ENCODE assay signal across 7 cellular contexts in the genomic region with DNA sequence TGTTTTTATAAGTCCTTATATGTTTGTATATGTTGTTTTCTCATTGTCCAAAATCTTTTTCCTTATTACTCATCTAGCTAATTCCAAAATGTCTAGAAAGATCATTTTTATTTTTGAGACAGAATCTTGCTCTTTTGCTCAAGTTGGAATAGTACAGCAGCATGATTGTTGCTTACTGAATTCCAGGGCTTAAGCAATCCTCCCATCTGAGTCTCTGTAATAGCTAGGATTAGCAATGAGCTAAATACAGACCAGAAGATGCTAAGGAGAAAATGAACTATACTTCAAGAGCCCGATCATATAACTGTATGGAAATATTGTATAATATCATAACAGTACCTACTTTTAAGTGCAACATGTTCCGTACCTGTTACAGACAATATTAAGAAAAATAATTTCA.
"Had no signal": no experiment of that assay in that cellular context is flagged by ENCODE, and none has a peak within 500 bp of the region (broad histone marks: within the 10 kb centered on the region; RNA-seq: fewer than 3 reads in every experiment).

No MANE protein-coding gene starts in this region.

- FAIRE-seq: H1, H54, HTR-8/SVneo had no signal

- H3K4me3 ChIP-seq: GM23338 had no signal

- H3K4me2 ChIP-seq: GM23338 had no signal

- H3K27ac Mint-ChIP-seq: GM23338, H9 had no signal

- H2AFZ ChIP-seq: GM23338 had no signal

- H3K4me3 Mint-ChIP-seq: GM23338, H9 had no signal

- DNase-seq: H9, HCEC 1CT, IMR-90 had no signal
